Comparison of ENCODE assay signal across 11 cellular contexts in the genomic region with DNA sequence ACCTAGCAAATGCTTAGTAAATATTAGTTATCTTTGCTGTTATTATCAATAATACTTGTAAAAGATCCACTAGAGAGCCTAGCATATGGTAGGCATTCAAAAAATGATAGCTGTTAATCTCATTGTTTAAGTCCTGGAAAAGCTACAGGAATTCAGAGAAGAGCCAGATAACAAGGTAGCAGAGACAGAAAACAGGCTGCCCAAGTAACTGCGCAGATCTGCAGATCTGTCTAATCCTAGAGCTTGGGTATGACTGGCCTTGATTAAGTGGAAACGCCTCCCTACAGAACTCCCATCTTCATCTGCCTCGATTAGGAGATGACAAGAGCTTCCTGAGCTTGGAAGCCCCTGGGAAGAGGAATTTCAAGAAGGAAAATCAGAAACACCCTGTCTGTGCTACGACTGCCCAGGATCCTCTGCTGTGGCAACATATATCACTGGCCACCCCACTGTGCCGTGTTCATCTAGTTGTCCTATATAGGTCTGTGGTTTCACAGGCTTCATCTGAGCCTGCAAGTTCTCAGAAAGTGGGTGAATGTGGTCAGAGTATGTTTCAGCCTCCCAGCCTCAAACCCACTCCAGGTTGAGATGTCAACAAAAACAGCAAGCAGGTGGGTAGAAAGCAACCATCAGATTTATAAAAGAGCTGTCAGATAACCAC.
DNase-seq lines count a peak whose midpoint lies in the region; ATAC-seq and TF ChIP-seq lines count a peak whose summit lies in the region.
"Had no signal": no experiment of that assay in that cellular context is flagged by ENCODE, and none has a peak within 500 bp of the region (broad histone marks: within the 10 kb centered on the region; RNA-seq: fewer than 3 reads in every experiment).

No MANE protein-coding gene starts in this region.

- no peak for DNase-seq in cardiac muscle cell (ENCODE audit: low read depth in 1 of 2, low spot score in 1 of 2)
- DNase-seq in Right ventricle myocardium inferior (ENCODE audit: missing footprints), result no peak
- DNase-seq in SK-N-DZ (ENCODE audit: low spot score), result peak; percentile 41
- DNase-seq in stimulated activated naive CD8-positive, alpha-beta T cell treated with anti-CD3 and anti-CD28 coated beads, Interleukin-15, Interleukin-2, amounts not matched to agents 100 U/mL and 50 U/mL, for 24 hours, result no peak
- no peak for DNase-seq in germinal center (ENCODE audit: low spot score)
- no peak for DNase-seq in EL
- DNase-seq in amygdala (lab: John Stamatoyannopoulos, UW), result no peak
- DNase-seq: colonic mucosa, NCI-H1694 treated with DMSO at 0.1 percent for 48 hours had no signal

- intact Hi-C loops in Right ventricle myocardium inferior (cut with DNase I), result no loop called here

- ATAC-seq in Right ventricle myocardium inferior, result no peak
- peak; percentile 87 for ATAC-seq in HG02623 (IDR thresholded peaks at IDR 0.05; ENCODE audit: unreplicated experiment)
- ATAC-seq in stimulated activated naive CD8-positive, alpha-beta T cell treated with anti-CD3 and anti-CD28 coated beads, Interleukin-15, Interleukin-2, amounts not matched to agents 100 U/mL and 50 U/mL, for 24 hours, result peak; percentile 72

- H3K36me3 ChIP-seq in cardiac muscle cell, result no peaks in the 10 kb centered on the region
- H3K36me3 ChIP-seq: colonic mucosa had no signal

- peak overlapping the region; percentile 25 for H3K27ac ChIP-seq in cardiac muscle cell
- H3K27ac ChIP-seq: C4-2B, colonic mucosa had no signal

- peaks cover 26% of the 10 kb centered on the region for H3K4me1 ChIP-seq in cardiac muscle cell (ENCODE audit: low read depth)
- H3K4me1 ChIP-seq: colonic mucosa had no signal

- no peaks in the 10 kb centered on the region for H3K27me3 ChIP-seq in cardiac muscle cell
- H3K27me3 ChIP-seq: colonic mucosa had no signal

- H3K4me3 ChIP-seq in cardiac muscle cell, result no peak overlapping the region
- H3K4me3 ChIP-seq: colonic mucosa had no signal

- TF ChIP-seq CTCF in cardiac muscle cell (IDR thresholded peaks at IDR 0.05; ENCODE audit: low read depth, low read length), result no peak

- H3K9me3 ChIP-seq in cardiac muscle cell (ENCODE audit: low read depth), result no peaks in the 10 kb centered on the region
- H3K9me3 ChIP-seq: colonic mucosa had no signal
